Comparison of ENCODE assay signal across 13 cellular contexts in genomic region chr19:45824041-45824471, GRCh38. TPM values are rescaled to one million over a fixed set of nuclear protein-coding genes. Genes with fewer than 3 reads are reported as not detected.
DNase-seq lines count a peak whose midpoint lies in the region; ATAC-seq and TF ChIP-seq lines count a peak whose summit lies in the region.
"Had no signal": no experiment of that assay in that cellular context is flagged by ENCODE, and none has a peak within 500 bp of the region (broad histone marks: within the 10 kb centered on the region; RNA-seq: fewer than 3 reads in every experiment).

No MANE protein-coding gene starts in this region.

- H3K27me3 Mint-ChIP-seq in stimulated activated naive B cell treated with anti-CD40 and anti-IgM and Interleukin-4, amounts not matched to agents 10 μg/mL and 1 μg/mL and 100 μg/mL, for 72 hours: no peaks in the 10 kb centered on the region
- no peaks in the 10 kb centered on the region for H3K27me3 Mint-ChIP-seq in activated CD8-positive, alpha-beta T cell treated with anti-CD3 and anti-CD28 coated beads for 36 hours

- peaks cover 61 to 68% of the 10 kb centered on the region in 2 donors for H3K36me3 Mint-ChIP-seq in stimulated activated naive B cell treated with anti-CD40 and anti-IgM and Interleukin-4, amounts not matched to agents 10 μg/mL and 1 μg/mL and 100 μg/mL, for 72 hours
- peaks cover 39% of the 10 kb centered on the region for H3K36me3 Mint-ChIP-seq in activated CD8-positive, alpha-beta T cell treated with anti-CD3 and anti-CD28 coated beads for 36 hours (ENCODE audit: low read depth)

- DNase-seq in NCI-H1436 (lab: John Stamatoyannopoulos, UW) (peak; percentile 10), NCI-H1436 treated with DMSO at 0.1 percent for 48 hours (lab: John Stamatoyannopoulos, UW) (no peak), RPMI8226 (peak; percentile 25), inferior parietal cortex (ENCODE audit: extremely low spot score) (peak; percentile 9), upper lobe of right lung (no peak), NCI-H187 treated with DMSO at 0.1 percent for 48 hours (lab: John Stamatoyannopoulos, UW) (no peak)
- DNase-seq in stimulated activated naive B cell treated with anti-CD40 and anti-IgM and Interleukin-4, amounts not matched to agents 10 μg/mL and 1 μg/mL and 100 μg/mL, for 72 hours: no peak
- DNase-seq in activated CD8-positive, alpha-beta T cell treated with anti-CD3 and anti-CD28 coated beads for 36 hours: no peak
- DNase-seq: activated CD4-positive, CD25-positive, alpha-beta regulatory T cell; activated naive CD4-positive, alpha-beta T cell treated with anti-CD3 and anti-CD28 coated beads, Interleukin-2, amount 50 U/mL, for 16 hours; effector memory CD4-positive, alpha-beta T cell had no signal

- ATAC-seq in stimulated activated naive B cell treated with anti-CD40 and anti-IgM and Interleukin-4, amounts not matched to agents 10 μg/mL and 1 μg/mL and 100 μg/mL, for 72 hours (replicated peaks): no peak
- ATAC-seq in upper lobe of right lung: no peak
- no peak for ATAC-seq in activated CD8-positive, alpha-beta T cell treated with anti-CD3 and anti-CD28 coated beads for 36 hours

- CTCF ChIA-PET in activated CD8-positive, alpha-beta T cell treated with anti-CD3 and anti-CD28 coated beads for 36 hours (lab: Charles Lee): interaction anchor here (1.0 to 4.7 kb wide), 5 partner anchors 7 to 58 kb away, joined by 3 to 35 read pairs (median 4); no protein-coding TSS in a partner anchor

- no peak overlapping the region for H3K27ac ChIP-seq in upper lobe of right lung

- H3K9me3 Mint-ChIP-seq in stimulated activated naive B cell treated with anti-CD40 and anti-IgM and Interleukin-4, amounts not matched to agents 10 μg/mL and 1 μg/mL and 100 μg/mL, for 72 hours: no peaks in the 10 kb centered on the region
- no peaks in the 10 kb centered on the region for H3K9me3 Mint-ChIP-seq in activated CD8-positive, alpha-beta T cell treated with anti-CD3 and anti-CD28 coated beads for 36 hours

- H3K27me3 ChIP-seq in upper lobe of right lung: no peaks in the 10 kb centered on the region

- H3K4me1 Mint-ChIP-seq in stimulated activated naive B cell treated with anti-CD40 and anti-IgM and Interleukin-4, amounts not matched to agents 10 μg/mL and 1 μg/mL and 100 μg/mL, for 72 hours: peaks cover 4% of the 10 kb centered on the region in 2 donors
- H3K4me1 Mint-ChIP-seq in activated CD8-positive, alpha-beta T cell treated with anti-CD3 and anti-CD28 coated beads for 36 hours (ENCODE audit: low read depth): no peaks in the 10 kb centered on the region

- H3K4me1 ChIP-seq in upper lobe of right lung: no peaks in the 10 kb centered on the region

- no peak overlapping the region for H3K4me3 ChIP-seq in upper lobe of right lung

- POLR2A ChIA-PET in activated CD8-positive, alpha-beta T cell treated with anti-CD3 and anti-CD28 coated beads for 36 hours (lab: Charles Lee): interaction anchor here (0.7 to 1.7 kb wide), 5 partner anchors 8 to 203 kb away, joined by 3 to 4 read pairs (median 3); partner anchors contain the start of gene RSPH6A

- no peaks in the 10 kb centered on the region for H3K9me3 ChIP-seq in upper lobe of right lung

- peak overlapping the region; percentile 47 for H3K27ac Mint-ChIP-seq in stimulated activated naive B cell treated with anti-CD40 and anti-IgM and Interleukin-4, amounts not matched to agents 10 μg/mL and 1 μg/mL and 100 μg/mL, for 72 hours
- no peak overlapping the region for H3K27ac Mint-ChIP-seq in activated CD8-positive, alpha-beta T cell treated with anti-CD3 and anti-CD28 coated beads for 36 hours

- no peak overlapping the region for H3K4me3 Mint-ChIP-seq in stimulated activated naive B cell treated with anti-CD40 and anti-IgM and Interleukin-4, amounts not matched to agents 10 μg/mL and 1 μg/mL and 100 μg/mL, for 72 hours
- H3K4me3 Mint-ChIP-seq in activated CD8-positive, alpha-beta T cell treated with anti-CD3 and anti-CD28 coated beads for 36 hours: no peak overlapping the region

- peaks cover 92% of the 10 kb centered on the region for H3K36me3 ChIP-seq in upper lobe of right lung

- no peak for TF ChIP-seq CTCF in upper lobe of right lung (IDR thresholded peaks at IDR 0.05)
- no peak for TF ChIP-seq CTCF in activated CD8-positive, alpha-beta T cell treated with anti-CD3 and anti-CD28 coated beads for 36 hours (IDR thresholded peaks at IDR 0.05)

- intact Hi-C loops in upper lobe of right lung (cut with DNase I): no loop called here
- intact Hi-C loops in activated CD8-positive, alpha-beta T cell treated with anti-CD3 and anti-CD28 coated beads for 36 hours (cut with micrococcal nuclease): no loop called here

RNA-seq across cellular contexts. Expression of gene RSPH6A, which starts 8.9 kb away (rescaled TPM):
- total RNA-seq in upper lobe of right lung: 0.38 TPM
- under 1 TPM; 0.41 to 0.63 TPM for total RNA-seq in activated CD8-positive, alpha-beta T cell treated with anti-CD3 and anti-CD28 coated beads for 36 hours
- total RNA-seq: RPMI7951 had no signal

RNA-seq across cellular contexts. Expression of gene DMWD, which starts 31.4 kb away (rescaled TPM):
- 58.7 TPM for total RNA-seq in upper lobe of right lung
- total RNA-seq in activated CD8-positive, alpha-beta T cell treated with anti-CD3 and anti-CD28 coated beads for 36 hours: 10 to 100 TPM; 23.5 to 26.0 TPM

RNA-seq across cellular contexts. Expression of gene SYMPK, which starts 38.9 kb away (rescaled TPM):
- 70.6 TPM for total RNA-seq in upper lobe of right lung
- total RNA-seq in activated CD8-positive, alpha-beta T cell treated with anti-CD3 and anti-CD28 coated beads for 36 hours: 100 to 1,000 TPM in 1 of 2 experiments, 10 to 100 TPM in 1; 96.8 to 114 TPM

RNA-seq across cellular contexts. Expression of gene FOXA3, which starts 40.1 kb away (rescaled TPM):
- 1.6 TPM for total RNA-seq in upper lobe of right lung
- total RNA-seq in activated CD8-positive, alpha-beta T cell treated with anti-CD3 and anti-CD28 coated beads for 36 hours: under 1 TPM in 1 of 2 experiments, not detected in 1; 0.36 TPM
- total RNA-seq: A673, RPMI7951 had no signal

RNA-seq across cellular contexts. Expression of gene DMPK, which starts 41.8 kb away (rescaled TPM):
- 50.1 TPM for total RNA-seq in upper lobe of right lung
- 1 to 10 TPM; 5.8 to 8.0 TPM for total RNA-seq in activated CD8-positive, alpha-beta T cell treated with anti-CD3 and anti-CD28 coated beads for 36 hours

Comparison
In these comparisons a context has a peak if more than half of its experiments do, and no peak if none do; other contexts are left out.
1. DNase-seq: peak in NCI-H1436 (single experiment), RPMI8226 (single experiment) and inferior parietal cortex (single experiment); none in NCI-H1436 treated with DMSO at 0.1 percent for 48 hours (single experiment), stimulated activated naive B cell treated with anti-CD40 and anti-IgM and Interleukin-4, amounts not matched to agents 10 μg/mL and 1 μg/mL and 100 μg/mL, for 72 hours (single experiment), upper lobe of right lung (single experiment), activated CD8-positive, alpha-beta T cell treated with anti-CD3 and anti-CD28 coated beads for 36 hours (single experiment) and NCI-H187 treated with DMSO at 0.1 percent for 48 hours (single experiment).